20 cellular contexts compared by ENCODE assay signal in genomic region chr6:24458134-24458533, GRCh38. TPM values are rescaled to one million over a fixed set of nuclear protein-coding genes. Genes with fewer than 3 reads are reported as not detected.
"Had no signal": no experiment of that assay in that cellular context is flagged by ENCODE, and none has a peak within 500 bp of the region (broad histone marks: within the 10 kb centered on the region; RNA-seq: fewer than 3 reads in every experiment).

No MANE protein-coding gene starts in this region.

- DNase-seq: activated CD4-positive, alpha-beta T cell treated with anti-CD3 and anti-CD28 coated beads, Interleukin-2, amount 10 ng/mL, durations not matched to agents 7 days and 5 days; activated CD4-positive, CD25-positive, alpha-beta regulatory T cell treated with anti-CD3 and anti-CD28 coated beads, Interleukin-2, amount 50 U/mL, for 72 hours; activated CD8-positive, alpha-beta memory T cell treated with anti-CD3 and anti-CD28 coated beads, Interleukin-2, amount 10 ng/mL, durations not matched to agents 7 days and 5 days; activated CD8-positive, alpha-beta T cell treated with anti-CD3 and anti-CD28 coated beads for 36 hours; activated gamma-delta T cell treated with Interleukin-2 at 50 U/mL for 16 hours; activated T-cell treated with anti-CD3 and anti-CD28 coated beads for 4 hours; adrenal gland; endodermal cell; hippocampal formation; left cardiac atrium; ovary; stimulated activated CD4-positive, alpha-beta T cell treated with anti-CD3 and anti-CD28 coated beads, Interleukin-15, amount 100 ng/mL, for 24 hours; stimulated activated CD4-positive, alpha-beta T cell treated with anti-CD3 and anti-CD28 coated beads, Interleukin-2, amount 100 ng/mL, for 48 hours; stimulated activated CD8-positive, alpha-beta memory T cell treated with anti-CD3 and anti-CD28 coated beads, Interleukin-4, amount 100 ng/mL, for 48 hours; stimulated activated naive B cell treated with anti-CD40 and anti-IgM and Interleukin-4, amounts not matched to agents 10 μg/mL and 1 μg/mL and 100 μg/mL, for 72 hours; transverse colon had no signal

- H3K27ac ChIP-seq: adrenal gland, coronary artery, neutrophil, ovary, transverse colon, WERI-Rb-1 had no signal

RNA-seq across cellular contexts. Expression of gene GPLD1, which starts 31.2 kb away (rescaled TPM):
- total RNA-seq: pulmonary artery endothelial cell had no signal
